25 cellular contexts compared by ENCODE assay signal in genomic region chr5:14977058-14977640, GRCh38.
"Had no signal": no experiment of that assay in that cellular context is flagged by ENCODE, and none has a peak within 500 bp of the region (broad histone marks: within the 10 kb centered on the region; RNA-seq: fewer than 3 reads in every experiment).

No MANE protein-coding gene starts in this region.

- H3K27me3 ChIP-seq: left lung, tibial nerve, uterus had no signal

- H3K27ac ChIP-seq: coronary artery, foreskin keratinocyte, left lung, psoas muscle, skin epidermis, tibial nerve, uterus had no signal

- H3K4me3 ChIP-seq: coronary artery, left lung, psoas muscle, skin epidermis, tibial nerve, uterus had no signal

- H3K36me3 ChIP-seq: left lung, tibial nerve, uterus had no signal

- ATAC-seq: activated CD8-positive, alpha-beta memory T cell treated with anti-CD3 and anti-CD28 coated beads, Interleukin-2, amount 10 ng/mL, durations not matched to agents 7 days and 5 days; activated T-helper 17 cell treated with anti-CD3 and anti-CD28 coated beads, Interleukin-2, amount 50 U/mL, for 72 hours; foreskin keratinocyte; left lung; psoas muscle; right cardiac atrium; WTC11 had no signal

- DNase-seq: activated CD4-positive, alpha-beta memory T cell treated with anti-CD3 and anti-CD28 coated beads, Interleukin-2, amount 10 ng/mL, durations not matched to agents 7 days and 5 days; activated CD4-positive, alpha-beta T cell treated with anti-CD3 and anti-CD28 coated beads for 48 hours; activated CD8-positive, alpha-beta memory T cell treated with anti-CD3 and anti-CD28 coated beads, Interleukin-2, amount 10 ng/mL, durations not matched to agents 7 days and 5 days; activated naive CD4-positive, alpha-beta T cell; activated naive CD8-positive, alpha-beta T cell treated with anti-CD3 and anti-CD28 coated beads for 36 hours; amniotic stem cell; central memory CD4-positive, alpha-beta T cell; glutamatergic neuron; hypothalamus; kidney; left lung; midbrain; naive B cell; psoas muscle; right cardiac atrium; stimulated activated CD4-positive, alpha-beta T cell treated with anti-CD3 and anti-CD28 coated beads, Interleukin-15, amount 100 ng/mL, for 24 hours; stimulated activated CD4-positive, alpha-beta T cell treated with anti-CD3 and anti-CD28 coated beads, Interleukin-2, amount 100 ng/mL, for 48 hours; T-helper 2 cell; uterus had no signal

- H3K4me1 ChIP-seq: foreskin keratinocyte, left lung, psoas muscle, tibial nerve, uterus had no signal

- H3K9me3 ChIP-seq: left lung, psoas muscle, tibial nerve, uterus had no signal
